Comparison of ENCODE assay signal across 23 cellular contexts in genomic region chr20:61734733-61735502, GRCh38.
"Had no signal": no experiment of that assay in that cellular context is flagged by ENCODE, and none has a peak within 500 bp of the region (broad histone marks: within the 10 kb centered on the region; RNA-seq: fewer than 3 reads in every experiment).

No MANE protein-coding gene starts in this region.

- H3K36me3 Mint-ChIP-seq: immature natural killer cell; naive thymus-derived CD4-positive, alpha-beta T cell; stimulated activated effector memory CD8-positive, alpha-beta T cell treated with anti-CD3 and anti-CD28 coated beads, Interleukin-12 subunit alpha, Interleukin-12 subunit beta, amount 100 ng/mL, for 72 hours; type B pancreatic cell had no signal

- H3K36me3 ChIP-seq: colonic mucosa, suprapubic skin, thyroid gland had no signal

- H3K9me3 ChIP-seq: colonic mucosa, psoas muscle, suprapubic skin, thyroid gland had no signal

- H2AFZ ChIP-seq: parathyroid adenoma had no signal

- H3K27ac ChIP-seq: colonic mucosa, foreskin keratinocyte, parathyroid adenoma, psoas muscle, suprapubic skin, thyroid gland had no signal

- H3K4me3 ChIP-seq: colonic mucosa, psoas muscle, suprapubic skin, thyroid gland had no signal

- H3K4me1 Mint-ChIP-seq: endodermal cell; immature natural killer cell; naive thymus-derived CD4-positive, alpha-beta T cell; stimulated activated effector memory CD8-positive, alpha-beta T cell treated with anti-CD3 and anti-CD28 coated beads, Interleukin-12 subunit alpha, Interleukin-12 subunit beta, amount 100 ng/mL, for 72 hours had no signal

- ATAC-seq: foreskin keratinocyte; left colon; left ventricle myocardium superior; naive thymus-derived CD4-positive, alpha-beta T cell; psoas muscle; stimulated activated effector memory CD8-positive, alpha-beta T cell treated with anti-CD3 and anti-CD28 coated beads, Interleukin-12 subunit alpha, Interleukin-12 subunit beta, amount 100 ng/mL, for 72 hours; stimulated activated naive CD8-positive, alpha-beta T cell treated with anti-CD3 and anti-CD28 coated beads, Interleukin-15, Interleukin-2, amounts not matched to agents 100 U/mL and 50 U/mL, for 24 hours had no signal

- H3K27me3 ChIP-seq: colonic mucosa, thyroid gland had no signal

- H3K4me1 ChIP-seq: colonic mucosa, foreskin keratinocyte, parathyroid adenoma, psoas muscle, suprapubic skin, thyroid gland had no signal

- H3K27ac Mint-ChIP-seq: endodermal cell; immature natural killer cell; stimulated activated effector memory CD8-positive, alpha-beta T cell treated with anti-CD3 and anti-CD28 coated beads, Interleukin-12 subunit alpha, Interleukin-12 subunit beta, amount 100 ng/mL, for 72 hours; type B pancreatic cell had no signal

- H3K9me3 Mint-ChIP-seq: endodermal cell; neural crest cell; stimulated activated effector memory CD8-positive, alpha-beta T cell treated with anti-CD3 and anti-CD28 coated beads, Interleukin-12 subunit alpha, Interleukin-12 subunit beta, amount 100 ng/mL, for 72 hours; type B pancreatic cell had no signal

- H3K4me3 Mint-ChIP-seq: endodermal cell; immature natural killer cell; naive thymus-derived CD4-positive, alpha-beta T cell; neural crest cell; stimulated activated effector memory CD8-positive, alpha-beta T cell treated with anti-CD3 and anti-CD28 coated beads, Interleukin-12 subunit alpha, Interleukin-12 subunit beta, amount 100 ng/mL, for 72 hours; type B pancreatic cell had no signal

- H3K79me2 ChIP-seq: parathyroid adenoma had no signal

- DNase-seq: cerebellar nuclear complex; colonic mucosa; effector CD4-positive, alpha-beta T cell; endodermal cell; erythroblast; foreskin keratinocyte; immature natural killer cell; left colon; left ventricle myocardium superior; mesendoderm; naive thymus-derived CD4-positive, alpha-beta T cell; occipital lobe; small intestine; stimulated activated CD4-positive, alpha-beta T cell treated with anti-CD3 and anti-CD28 coated beads, Interleukin-4, amount 100 ng/mL, for 1 hour; stimulated activated CD8-positive, alpha-beta memory T cell treated with anti-CD3 and anti-CD28 coated beads, Interleukin-4, amount 100 ng/mL, for 48 hours; stimulated activated naive CD8-positive, alpha-beta T cell treated with anti-CD3 and anti-CD28 coated beads, Interleukin-15, Interleukin-2, amounts not matched to agents 100 U/mL and 50 U/mL, for 24 hours; thyroid gland had no signal
